In genomic region chr11:200224-201003, GRCh38 we compare ENCODE assay signal across 1 cellular context.
TF ChIP-seq lines count a peak whose summit lies in the region.

No MANE protein-coding gene starts in this region.

TF ChIP-seq in HepG2, 621 proteins besides CTCF, POLR2A, EP300 and RAD21:
- TF ChIP-seq, protein P1, sequence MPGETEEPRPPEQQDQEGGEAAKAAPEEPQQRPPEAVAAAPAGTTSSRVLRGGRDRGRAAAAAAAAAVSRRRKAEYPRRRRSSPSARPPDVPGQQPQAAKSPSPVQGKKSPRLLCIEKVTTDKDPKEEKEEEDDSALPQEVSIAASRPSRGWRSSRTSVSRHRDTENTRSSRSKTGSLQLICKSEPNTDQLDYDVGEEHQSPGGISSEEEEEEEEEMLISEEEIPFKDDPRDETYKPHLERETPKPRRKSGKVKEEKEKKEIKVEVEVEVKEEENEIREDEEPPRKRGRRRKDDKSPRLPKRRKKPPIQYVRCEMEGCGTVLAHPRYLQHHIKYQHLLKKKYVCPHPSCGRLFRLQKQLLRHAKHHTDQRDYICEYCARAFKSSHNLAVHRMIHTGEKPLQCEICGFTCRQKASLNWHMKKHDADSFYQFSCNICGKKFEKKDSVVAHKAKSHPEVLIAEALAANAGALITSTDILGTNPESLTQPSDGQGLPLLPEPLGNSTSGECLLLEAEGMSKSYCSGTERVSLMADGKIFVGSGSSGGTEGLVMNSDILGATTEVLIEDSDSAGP (CRISPR knock-in tag; IDR thresholded peaks at IDR 0.05; ENCODE audit: borderline replicate concordance), result 0 out of 2 replicates have a peak, but pooled peaks have one; percentile 13
- TF ChIP-seq ZBTB3 (CRISPR knock-in tag; IDR thresholded peaks at IDR 0.05; ENCODE audit: borderline replicate concordance, low read depth) (no peak), CHD4 (IDR thresholded peaks at IDR 0.05; ENCODE audit: borderline replicate concordance, low read length) (no peak), ZSCAN30 (CRISPR knock-in tag; IDR thresholded peaks at IDR 0.05) (no peak), TCF12 (IDR thresholded peaks at IDR 0.05) (no peak), TCF12 (CRISPR knock-in tag; IDR thresholded peaks at IDR 0.05) (no peak), HNRNPH1 (optimal IDR thresholded peaks at IDR 0.05; ENCODE audit: low read depth, low read length) (no peak), NFE2 (CRISPR knock-in tag; IDR thresholded peaks at IDR 0.05) (no peak), MAFG (CRISPR knock-in tag; IDR thresholded peaks at IDR 0.05) (no peak), NFRKB (IDR thresholded peaks at IDR 0.05) (no peak), AGO2 (optimal IDR thresholded peaks at IDR 0.05; ENCODE audit: low read depth, low read length) (peak; percentile 62), ZBTB21 (CRISPR knock-in tag; IDR thresholded peaks at IDR 0.05) (no peak)
- TF ChIP-seq, protein P2, sequence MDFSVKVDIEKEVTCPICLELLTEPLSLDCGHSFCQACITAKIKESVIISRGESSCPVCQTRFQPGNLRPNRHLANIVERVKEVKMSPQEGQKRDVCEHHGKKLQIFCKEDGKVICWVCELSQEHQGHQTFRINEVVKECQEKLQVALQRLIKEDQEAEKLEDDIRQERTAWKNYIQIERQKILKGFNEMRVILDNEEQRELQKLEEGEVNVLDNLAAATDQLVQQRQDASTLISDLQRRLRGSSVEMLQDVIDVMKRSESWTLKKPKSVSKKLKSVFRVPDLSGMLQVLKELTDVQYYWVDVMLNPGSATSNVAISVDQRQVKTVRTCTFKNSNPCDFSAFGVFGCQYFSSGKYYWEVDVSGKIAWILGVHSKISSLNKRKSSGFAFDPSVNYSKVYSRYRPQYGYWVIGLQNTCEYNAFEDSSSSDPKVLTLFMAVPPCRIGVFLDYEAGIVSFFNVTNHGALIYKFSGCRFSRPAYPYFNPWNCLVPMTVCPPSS (IDR thresholded peaks at IDR 0.05), result no peak
- TF ChIP-seq, protein P3, sequence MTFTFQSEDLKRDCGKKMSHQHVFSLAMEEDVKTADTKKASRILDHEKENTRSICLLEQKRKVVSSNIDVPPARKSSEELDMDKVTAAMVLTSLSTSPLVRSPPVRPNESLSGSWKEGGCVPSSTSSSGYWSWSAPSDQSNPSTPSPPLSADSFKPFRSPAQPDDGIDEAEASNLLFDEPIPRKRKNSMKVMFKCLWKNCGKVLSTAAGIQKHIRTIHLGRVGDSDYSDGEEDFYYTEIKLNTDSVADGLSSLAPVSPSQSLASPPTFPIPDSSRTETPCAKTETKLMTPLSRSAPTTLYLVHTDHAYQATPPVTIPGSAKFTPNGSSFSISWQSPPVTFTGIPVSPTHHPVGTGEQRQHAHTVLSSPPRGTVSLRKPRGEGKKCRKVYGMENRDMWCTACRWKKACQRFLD (CRISPR knock-in tag; IDR thresholded peaks at IDR 0.05; ENCODE audit: borderline replicate concordance), result no peak
- TF ChIP-seq, protein P4, sequence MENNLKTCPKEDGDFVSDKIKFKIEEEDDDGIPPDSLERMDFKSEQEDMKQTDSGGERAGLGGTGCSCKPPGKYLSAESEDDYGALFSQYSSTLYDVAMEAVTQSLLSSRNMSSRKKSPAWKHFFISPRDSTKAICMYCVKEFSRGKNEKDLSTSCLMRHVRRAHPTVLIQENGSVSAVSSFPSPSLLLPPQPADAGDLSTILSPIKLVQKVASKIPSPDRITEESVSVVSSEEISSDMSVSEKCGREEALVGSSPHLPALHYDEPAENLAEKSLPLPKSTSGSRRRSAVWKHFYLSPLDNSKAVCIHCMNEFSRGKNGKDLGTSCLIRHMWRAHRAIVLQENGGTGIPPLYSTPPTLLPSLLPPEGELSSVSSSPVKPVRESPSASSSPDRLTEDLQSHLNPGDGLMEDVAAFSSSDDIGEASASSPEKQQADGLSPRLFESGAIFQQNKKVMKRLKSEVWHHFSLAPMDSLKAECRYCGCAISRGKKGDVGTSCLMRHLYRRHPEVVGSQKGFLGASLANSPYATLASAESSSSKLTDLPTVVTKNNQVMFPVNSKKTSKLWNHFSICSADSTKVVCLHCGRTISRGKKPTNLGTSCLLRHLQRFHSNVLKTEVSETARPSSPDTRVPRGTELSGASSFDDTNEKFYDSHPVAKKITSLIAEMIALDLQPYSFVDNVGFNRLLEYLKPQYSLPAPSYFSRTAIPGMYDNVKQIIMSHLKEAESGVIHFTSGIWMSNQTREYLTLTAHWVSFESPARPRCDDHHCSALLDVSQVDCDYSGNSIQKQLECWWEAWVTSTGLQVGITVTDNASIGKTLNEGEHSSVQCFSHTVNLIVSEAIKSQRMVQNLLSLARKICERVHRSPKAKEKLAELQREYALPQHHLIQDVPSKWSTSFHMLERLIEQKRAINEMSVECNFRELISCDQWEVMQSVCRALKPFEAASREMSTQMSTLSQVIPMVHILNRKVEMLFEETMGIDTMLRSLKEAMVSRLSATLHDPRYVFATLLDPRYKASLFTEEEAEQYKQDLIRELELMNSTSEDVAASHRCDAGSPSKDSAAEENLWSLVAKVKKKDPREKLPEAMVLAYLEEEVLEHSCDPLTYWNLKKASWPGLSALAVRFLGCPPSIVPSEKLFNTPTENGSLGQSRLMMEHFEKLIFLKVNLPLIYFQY (CRISPR knock-in tag; IDR thresholded peaks at IDR 0.05; ENCODE audit: borderline replicate concordance), result no peak
- TF ChIP-seq, protein P5, sequence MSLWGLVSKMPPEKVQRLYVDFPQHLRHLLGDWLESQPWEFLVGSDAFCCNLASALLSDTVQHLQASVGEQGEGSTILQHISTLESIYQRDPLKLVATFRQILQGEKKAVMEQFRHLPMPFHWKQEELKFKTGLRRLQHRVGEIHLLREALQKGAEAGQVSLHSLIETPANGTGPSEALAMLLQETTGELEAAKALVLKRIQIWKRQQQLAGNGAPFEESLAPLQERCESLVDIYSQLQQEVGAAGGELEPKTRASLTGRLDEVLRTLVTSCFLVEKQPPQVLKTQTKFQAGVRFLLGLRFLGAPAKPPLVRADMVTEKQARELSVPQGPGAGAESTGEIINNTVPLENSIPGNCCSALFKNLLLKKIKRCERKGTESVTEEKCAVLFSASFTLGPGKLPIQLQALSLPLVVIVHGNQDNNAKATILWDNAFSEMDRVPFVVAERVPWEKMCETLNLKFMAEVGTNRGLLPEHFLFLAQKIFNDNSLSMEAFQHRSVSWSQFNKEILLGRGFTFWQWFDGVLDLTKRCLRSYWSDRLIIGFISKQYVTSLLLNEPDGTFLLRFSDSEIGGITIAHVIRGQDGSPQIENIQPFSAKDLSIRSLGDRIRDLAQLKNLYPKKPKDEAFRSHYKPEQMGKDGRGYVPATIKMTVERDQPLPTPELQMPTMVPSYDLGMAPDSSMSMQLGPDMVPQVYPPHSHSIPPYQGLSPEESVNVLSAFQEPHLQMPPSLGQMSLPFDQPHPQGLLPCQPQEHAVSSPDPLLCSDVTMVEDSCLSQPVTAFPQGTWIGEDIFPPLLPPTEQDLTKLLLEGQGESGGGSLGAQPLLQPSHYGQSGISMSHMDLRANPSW (CRISPR knock-in tag; IDR thresholded peaks at IDR 0.05; ENCODE audit: borderline replicate concordance), result no peak
TF ChIP-seq in HepG2: peak in this region for 2.
